ENCODE assay signal across 8 cellular contexts in genomic region chr19:19191920-19192882, GRCh38. TPM values are rescaled to one million over a fixed set of nuclear protein-coding genes. Genes with fewer than 3 reads are reported as not detected.
A peak's percentile ranks its signal among the peaks of the same experiment; 100 is the strongest.
DNase-seq lines count a peak whose midpoint lies in the region; ATAC-seq and TF ChIP-seq lines count a peak whose summit lies in the region.

BORCS8 (minus strand) TSS chr19:19192152; CDS start chr19:19192117, 35 bp downstream.
A gene with protein sequence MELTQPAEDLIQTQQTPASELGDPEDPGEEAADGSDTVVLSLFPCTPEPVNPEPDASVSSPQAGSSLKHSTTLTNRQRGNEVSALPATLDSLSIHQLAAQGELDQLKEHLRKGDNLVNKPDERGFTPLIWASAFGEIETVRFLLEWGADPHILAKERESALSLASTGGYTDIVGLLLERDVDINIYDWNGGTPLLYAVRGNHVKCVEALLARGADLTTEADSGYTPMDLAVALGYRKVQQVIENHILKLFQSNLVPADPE (plus strand): TSS chr19:19192258. CDS start chr19:19193947, 1,689 bp downstream.

- peaks cover 16% of the 10 kb centered on the region; the same call in 1 of the 2 replicates for H3K79me2 ChIP-seq in OCI-LY1 (ENCODE audit: insufficient read depth, low read length)

- no peaks in the 10 kb centered on the region for H3K9me2 ChIP-seq in OCI-LY1 (ENCODE audit: low read depth, low read length)

- H3K9me3 ChIP-seq in HUES64 (ENCODE audit: insufficient read depth, low read depth, low read length) (no peaks in the 10 kb centered on the region), OCI-LY1 (ENCODE audit: low read length) (no peaks in the 10 kb centered on the region)

- ATAC-seq in GM21447 (IDR thresholded peaks at IDR 0.05; ENCODE audit: unreplicated experiment), result peak; percentile 83

- no peak for TF ChIP-seq CTCF in Calu3 (IDR thresholded peaks at IDR 0.05; ENCODE audit: unreplicated experiment)
- TF ChIP-seq CTCF in OCI-LY1 (IDR thresholded peaks at IDR 0.05; ENCODE audit: low read length), result no peak

- in situ Hi-C loops in endometrial microvascular endothelial cells (cut with HindIII; ENCODE audit: inconsistent ontology term, low pct_unique_long_range_greater_than_20kb, low sequenced_read_pairs), result no loop called here

- CTCF ChIA-PET in Calu3 (lab: Charles Lee), result interaction anchor here (0.6 to 1.1 kb wide), 3 partner anchors 11 to 127 kb away, joined by 3 to 5 read pairs (median 4); partner anchors contain the start of gene NR2C2AP

- under 1% methylated on average over 62 of the region's 66 CpGs for WGBS in HUES64

- peak within 1 kb of the TSS; percentile 71 for H3K4me2 ChIP-seq in OCI-LY1 (ENCODE audit: low read length)

- H3K9ac ChIP-seq in HUES64 (ENCODE audit: low read depth, low read length) (peak within 1 kb of the TSS; percentile 88), OCI-LY1 (ENCODE audit: low read length) (peak within 1 kb of the TSS; percentile 85)

- no TSS peak for BruUV-seq in Calu3 (replicated peaks; lab: Mats Ljungman, UMichigan)

- H4K20me1 ChIP-seq in OCI-LY1 (ENCODE audit: insufficient read depth, low read length), result no peaks in the 10 kb centered on the region

- H3K27ac ChIP-seq in HUES64 (ENCODE audit: low read depth, low read length), result peak within 1 kb of the TSS; percentile 96
- peak within 1 kb of the TSS; percentile 90 for H3K27ac ChIP-seq in OCI-LY1 (ENCODE audit: low read depth, low read length, poor library complexity, severe bottlenecking)

- H3K4me3 ChIP-seq in HUES64 (ENCODE audit: low read length) (peak within 1 kb of the TSS; percentile 85), OCI-LY1 (ENCODE audit: low read depth, low read length, poor library complexity, severe bottlenecking) (peak within 1 kb of the TSS; percentile 85)

- H3K27me3 Mint-ChIP-seq in Calu3 (ENCODE audit: unreplicated experiment), result no peaks in the 10 kb centered on the region

- H3K4me1 Mint-ChIP-seq in Calu3 (ENCODE audit: low read depth, unreplicated experiment), result peaks cover 6% of the 10 kb centered on the region

- H3K36me3 Mint-ChIP-seq in Calu3 (ENCODE audit: insufficient read depth, unreplicated experiment), result peaks cover 41% of the 10 kb centered on the region

- H2AFZ ChIP-seq in OCI-LY1 (ENCODE audit: low read length), result no peak within 1 kb of the TSS

- H3K27ac Mint-ChIP-seq in Calu3 (ENCODE audit: unreplicated experiment), result peak within 1 kb of the TSS; percentile 77

- H3K9me3 Mint-ChIP-seq in Calu3 (ENCODE audit: low read depth, unreplicated experiment), result no peaks in the 10 kb centered on the region

- H3K4me1 ChIP-seq in HUES64 (ENCODE audit: insufficient read depth, low read length) (no peaks in the 10 kb centered on the region), OCI-LY1 (ENCODE audit: insufficient read depth, low read length, severe bottlenecking) (peaks cover 31% of the 10 kb centered on the region)

- peak within 1 kb of the TSS; percentile 86 for H3K4me3 Mint-ChIP-seq in Calu3 (ENCODE audit: low read depth, unreplicated experiment)

- H3K36me3 ChIP-seq in HUES64 (ENCODE audit: insufficient read depth, low read length), result peaks cover 16% of the 10 kb centered on the region
- peaks cover 21% of the 10 kb centered on the region for H3K36me3 ChIP-seq in OCI-LY1 (ENCODE audit: insufficient read depth, low read length)

- peak; percentile 95 for DNase-seq in Calu3
- DNase-seq in activated CD8-positive, alpha-beta memory T cell treated with anti-CD3 and anti-CD28 coated beads, Interleukin-2, amount 50 U/mL, for 4 hours, result peak; percentile 97
- peak; percentile 99 for DNase-seq in mesenteric fat pad (ENCODE audit: low spot score)
- peak; percentile 92 for DNase-seq in stimulated activated CD8-positive, alpha-beta memory T cell treated with anti-CD3 and anti-CD28 coated beads, Interleukin-15, amount 100 ng/mL, for 24 hours (ENCODE audit: low read depth)

- intact Hi-C loops in Calu3 (cut with micrococcal nuclease; ENCODE audit: unreplicated experiment), result loop anchor here (1.0 kb wide), 1 partner anchor 11 kb away; the partner anchor contains the start of gene NR2C2AP

- H3K27me3 ChIP-seq in HUES64 (ENCODE audit: insufficient read depth, low read length) (no peaks in the 10 kb centered on the region), OCI-LY1 (ENCODE audit: insufficient read depth, low read length) (no peaks in the 10 kb centered on the region)

- no peaks in the 10 kb centered on the region for H3F3A ChIP-seq in OCI-LY1 (ENCODE audit: insufficient read depth, low read length)

RNA-seq across cellular contexts. Expression of gene BORCS8, which starts in this region (rescaled TPM):
- total RNA-seq in Calu3 (2022) (24.0 and 26.3 TPM in 2 replicates), endometrial microvascular endothelial cells (ENCODE audit: inconsistent ontology term) (32.5 TPM), mesenteric fat pad (30.8 TPM)
- 13.6 TPM for polyA plus RNA-seq in HUES64 (2013, experiment 1 of 2)
- polyA plus RNA-seq in HUES64 (2013, experiment 2 of 2), result 13.9 TPM

RNA-seq across cellular contexts. Expression of the second gene that starts in this region (rescaled TPM):
- total RNA-seq in Calu3 (2022) (63.2 and 66.5 TPM in 2 replicates), endometrial microvascular endothelial cells (ENCODE audit: inconsistent ontology term) (72.9 TPM), mesenteric fat pad (51.1 TPM)
- 47.3 TPM for polyA plus RNA-seq in HUES64 (2013, experiment 1 of 2)
- 54.1 TPM for polyA plus RNA-seq in HUES64 (2013, experiment 2 of 2)

Comparison
In these comparisons a context has a peak if more than half of its experiments do, and no peak if none do; other contexts are left out.
1. Peak in every context shown above with its lines: DNase-seq, ATAC-seq, H3K4me3 ChIP-seq and H3K27ac ChIP-seq.